Comparison of ENCODE assay signal across 10 cellular contexts in genomic region chr15:76333720-76334437, GRCh38. TPM values are rescaled to one million over a fixed set of nuclear protein-coding genes. Genes with fewer than 3 reads are reported as not detected.
DNase-seq lines count a peak whose midpoint lies in the region; ATAC-seq, FAIRE-seq and TF ChIP-seq lines count a peak whose summit lies in the region.
"Had no signal": no experiment of that assay in that cellular context is flagged by ENCODE, and none has a peak within 500 bp of the region (broad histone marks: within the 10 kb centered on the region; RNA-seq: fewer than 3 reads in every experiment).

No MANE protein-coding gene starts in this region.

- peaks cover 3% of the 10 kb centered on the region for H3K36me3 Mint-ChIP-seq in neural progenitor cell
- peaks cover 16% of the 10 kb centered on the region for H3K36me3 Mint-ChIP-seq in activated T-helper 17 cell treated with anti-CD3 and anti-CD28 coated beads, Interleukin-2, amount 50 U/mL, for 72 hours (ENCODE audit: low read depth)

- H3K4me2 ChIP-seq in neural progenitor cell, result no peak overlapping the region

- peaks cover 28% of the 10 kb centered on the region for H3K27me3 ChIP-seq in bronchial epithelial cell (ENCODE audit: control insufficient read depth, insufficient read depth, low read length)
- peaks cover 60% of the 10 kb centered on the region for H3K27me3 ChIP-seq in neural progenitor cell

- DNase-seq in NCI-H82 (lab: John Stamatoyannopoulos, UW) (peak; percentile 61), NCI-H82 treated with DMSO at 0.1 percent for 48 hours (lab: John Stamatoyannopoulos, UW; ENCODE audit: unreplicated experiment) (no peak), Kasumi-1 (lab: John Stamatoyannopoulos, UW) (peak; percentile 25 to 27), bronchial epithelial cell (ENCODE audit: low read depth) (no peak), neural progenitor cell (ENCODE audit: low spot score) (peak; percentile 60), AG20443 (ENCODE audit: low spot score) (no peak), NOMO-1 treated with DMSO at 0.1 percent for 48 hours (lab: John Stamatoyannopoulos, UW; ENCODE audit: unreplicated experiment) (no peak)

- peaks cover 17% of the 10 kb centered on the region for H4K20me1 ChIP-seq in neural progenitor cell (ENCODE audit: low read depth)

- H3K9ac ChIP-seq in neural progenitor cell, result no peak overlapping the region

- H3K9me3 ChIP-seq in neural progenitor cell (ENCODE audit: low read depth), result no peaks in the 10 kb centered on the region
- H3K9me3 ChIP-seq: breast epithelium had no signal

- peaks cover 30% of the 10 kb centered on the region for H3K4me1 Mint-ChIP-seq in neural progenitor cell
- peaks cover 26% of the 10 kb centered on the region for H3K4me1 Mint-ChIP-seq in activated T-helper 17 cell treated with anti-CD3 and anti-CD28 coated beads, Interleukin-2, amount 50 U/mL, for 72 hours

- H3K27ac Mint-ChIP-seq in neural progenitor cell, result no peak overlapping the region
- no peak overlapping the region for H3K27ac Mint-ChIP-seq in activated T-helper 17 cell treated with anti-CD3 and anti-CD28 coated beads, Interleukin-2, amount 50 U/mL, for 72 hours

- peaks cover 2% of the 10 kb centered on the region for H3K9me3 Mint-ChIP-seq in neural progenitor cell
- no peaks in the 10 kb centered on the region for H3K9me3 Mint-ChIP-seq in activated T-helper 17 cell treated with anti-CD3 and anti-CD28 coated beads, Interleukin-2, amount 50 U/mL, for 72 hours

- FAIRE-seq in bronchial epithelial cell (lab: Jason Lieb, UNC), result no peak

- H3K36me3 ChIP-seq in bronchial epithelial cell (ENCODE audit: control insufficient read depth, insufficient read depth, low read length) (no peaks in the 10 kb centered on the region), neural progenitor cell (no peaks in the 10 kb centered on the region)
- H3K36me3 ChIP-seq: breast epithelium had no signal

- peaks cover 32% of the 10 kb centered on the region for H3F3A ChIP-seq in neural progenitor cell (ENCODE audit: low read depth)

- no peak overlapping the region for H3K27ac ChIP-seq in neural progenitor cell
- H3K27ac ChIP-seq: breast epithelium, C4-2B had no signal

- no peak overlapping the region for H2AFZ ChIP-seq in neural progenitor cell (replicated peaks)

- TF ChIP-seq CTCF in bronchial epithelial cell (IDR thresholded peaks at IDR 0.05; ENCODE audit: insufficient read depth, low read length, severe bottlenecking) (peak; percentile 38), neural progenitor cell (IDR thresholded peaks at IDR 0.05) (peak; percentile 53)

- H3K4me3 ChIP-seq in bronchial epithelial cell (ENCODE audit: low read depth, low read length), result no peak overlapping the region
- H3K4me3 ChIP-seq in neural progenitor cell, result no peak overlapping the region
- H3K4me3 ChIP-seq: breast epithelium had no signal

- no peak for ATAC-seq in activated T-helper 17 cell treated with anti-CD3 and anti-CD28 coated beads, Interleukin-2, amount 50 U/mL, for 72 hours (replicated peaks)

- H3K79me2 ChIP-seq in neural progenitor cell (ENCODE audit: low read depth), result no peaks in the 10 kb centered on the region

- peak overlapping the region; percentile 10 for H3K4me3 Mint-ChIP-seq in neural progenitor cell
- H3K4me3 Mint-ChIP-seq in activated T-helper 17 cell treated with anti-CD3 and anti-CD28 coated beads, Interleukin-2, amount 50 U/mL, for 72 hours, result no peak overlapping the region

- peaks cover 9% of the 10 kb centered on the region for H3K4me1 ChIP-seq in neural progenitor cell
- H3K4me1 ChIP-seq: breast epithelium had no signal

- peaks cover 56% of the 10 kb centered on the region for H3K27me3 Mint-ChIP-seq in neural progenitor cell (ENCODE audit: insufficient read depth, low read depth)
- peaks cover 61% of the 10 kb centered on the region for H3K27me3 Mint-ChIP-seq in activated T-helper 17 cell treated with anti-CD3 and anti-CD28 coated beads, Interleukin-2, amount 50 U/mL, for 72 hours

RNA-seq across cellular contexts. Expression of gene ISL2, which starts 2.7 kb away (rescaled TPM):
- total RNA-seq in bronchial epithelial cell, result 0.26 TPM in 1 of 2 replicates, not detected in the other
- total RNA-seq in neural progenitor cell (ENCODE audit: low replicate concordance), result not detected in 2 replicates
- under 1 TPM in 1 of 2 donors, not detected in 1; 0.35 TPM for total RNA-seq in activated T-helper 17 cell treated with anti-CD3 and anti-CD28 coated beads, Interleukin-2, amount 50 U/mL, for 72 hours

RNA-seq across cellular contexts. Expression of gene ETFA, which starts 22.6 kb away (rescaled TPM):
- 144 and 223 TPM in 2 replicates for total RNA-seq in bronchial epithelial cell
- total RNA-seq in neural progenitor cell (ENCODE audit: low replicate concordance), result 77.3 and 99.3 TPM in 2 replicates
- total RNA-seq in activated T-helper 17 cell treated with anti-CD3 and anti-CD28 coated beads, Interleukin-2, amount 50 U/mL, for 72 hours, result 100 to 1,000 TPM; 113 to 185 TPM

Comparison
In these comparisons a context has a peak if more than half of its experiments do, and no peak if none do; other contexts are left out.
1. DNase-seq: peak in NCI-H82 (single experiment), Kasumi-1 (2 of 2) and neural progenitor cell (single experiment); none in NCI-H82 treated with DMSO at 0.1 percent for 48 hours (single experiment), bronchial epithelial cell (single experiment), AG20443 (single experiment) and NOMO-1 treated with DMSO at 0.1 percent for 48 hours (single experiment).